Comparison of ENCODE assay signal across 21 cellular contexts in genomic region chr5:43917925-43918324, GRCh38.
"Had no signal": no experiment of that assay in that cellular context is flagged by ENCODE, and none has a peak within 500 bp of the region (broad histone marks: within the 10 kb centered on the region; RNA-seq: fewer than 3 reads in every experiment).

No MANE protein-coding gene starts in this region.

- H3K36me3 ChIP-seq: MG63, SJSA1 had no signal

- H3K27ac ChIP-seq: SJSA1, SK-N-MC had no signal

- DNase-seq: IMR-90, Karpas-422, KG1, MG63, NCI-H1092, NCI-H1436, NCI-H187, NCI-H2029, NCI-H2081 treated with DMSO at 0.1 percent for 48 hours, NCI-H2171, NCI-H226, NCI-H446, NCI-H510A, NCI-H524 treated with DMSO at 0.1 percent for 48 hours, NCI-H69, NCI-H774, Right ventricle myocardium superior, RPMI8226, SIG-M5 had no signal

- H3K27me3 ChIP-seq: MG63, SJSA1 had no signal

- H3K9me3 ChIP-seq: SJSA1 had no signal

- H3K4me1 ChIP-seq: SJSA1 had no signal

- H3K4me3 ChIP-seq: MG63, SJSA1, SK-N-MC had no signal
